Comparison of ENCODE assay signal across 1 cellular context in the genomic region with DNA sequence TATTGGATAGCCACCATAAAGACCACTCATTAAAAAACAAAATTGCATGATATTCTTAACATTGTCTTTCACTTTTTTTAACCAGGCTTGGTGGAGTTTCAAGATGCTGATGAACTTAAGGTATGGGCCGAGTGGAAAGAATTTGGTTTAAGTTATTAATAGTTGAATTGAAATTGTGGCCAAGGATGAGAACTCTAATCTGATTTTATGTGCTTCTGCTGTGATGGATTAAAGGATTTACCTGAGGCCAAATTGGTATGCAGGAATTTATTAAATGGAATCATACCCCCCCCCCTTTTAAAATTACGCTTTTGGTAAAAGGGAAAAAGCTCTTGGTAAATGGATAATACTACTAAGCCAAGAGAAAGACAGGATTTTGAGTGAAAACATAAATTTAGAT.
TF ChIP-seq lines count a peak whose summit lies in the region.

No MANE protein-coding gene starts in this region.

TF ChIP-seq in GM23338, 12 proteins besides CTCF, POLR2A, EP300 and RAD21 (continued from another document):
- TF ChIP-seq, protein P1, sequence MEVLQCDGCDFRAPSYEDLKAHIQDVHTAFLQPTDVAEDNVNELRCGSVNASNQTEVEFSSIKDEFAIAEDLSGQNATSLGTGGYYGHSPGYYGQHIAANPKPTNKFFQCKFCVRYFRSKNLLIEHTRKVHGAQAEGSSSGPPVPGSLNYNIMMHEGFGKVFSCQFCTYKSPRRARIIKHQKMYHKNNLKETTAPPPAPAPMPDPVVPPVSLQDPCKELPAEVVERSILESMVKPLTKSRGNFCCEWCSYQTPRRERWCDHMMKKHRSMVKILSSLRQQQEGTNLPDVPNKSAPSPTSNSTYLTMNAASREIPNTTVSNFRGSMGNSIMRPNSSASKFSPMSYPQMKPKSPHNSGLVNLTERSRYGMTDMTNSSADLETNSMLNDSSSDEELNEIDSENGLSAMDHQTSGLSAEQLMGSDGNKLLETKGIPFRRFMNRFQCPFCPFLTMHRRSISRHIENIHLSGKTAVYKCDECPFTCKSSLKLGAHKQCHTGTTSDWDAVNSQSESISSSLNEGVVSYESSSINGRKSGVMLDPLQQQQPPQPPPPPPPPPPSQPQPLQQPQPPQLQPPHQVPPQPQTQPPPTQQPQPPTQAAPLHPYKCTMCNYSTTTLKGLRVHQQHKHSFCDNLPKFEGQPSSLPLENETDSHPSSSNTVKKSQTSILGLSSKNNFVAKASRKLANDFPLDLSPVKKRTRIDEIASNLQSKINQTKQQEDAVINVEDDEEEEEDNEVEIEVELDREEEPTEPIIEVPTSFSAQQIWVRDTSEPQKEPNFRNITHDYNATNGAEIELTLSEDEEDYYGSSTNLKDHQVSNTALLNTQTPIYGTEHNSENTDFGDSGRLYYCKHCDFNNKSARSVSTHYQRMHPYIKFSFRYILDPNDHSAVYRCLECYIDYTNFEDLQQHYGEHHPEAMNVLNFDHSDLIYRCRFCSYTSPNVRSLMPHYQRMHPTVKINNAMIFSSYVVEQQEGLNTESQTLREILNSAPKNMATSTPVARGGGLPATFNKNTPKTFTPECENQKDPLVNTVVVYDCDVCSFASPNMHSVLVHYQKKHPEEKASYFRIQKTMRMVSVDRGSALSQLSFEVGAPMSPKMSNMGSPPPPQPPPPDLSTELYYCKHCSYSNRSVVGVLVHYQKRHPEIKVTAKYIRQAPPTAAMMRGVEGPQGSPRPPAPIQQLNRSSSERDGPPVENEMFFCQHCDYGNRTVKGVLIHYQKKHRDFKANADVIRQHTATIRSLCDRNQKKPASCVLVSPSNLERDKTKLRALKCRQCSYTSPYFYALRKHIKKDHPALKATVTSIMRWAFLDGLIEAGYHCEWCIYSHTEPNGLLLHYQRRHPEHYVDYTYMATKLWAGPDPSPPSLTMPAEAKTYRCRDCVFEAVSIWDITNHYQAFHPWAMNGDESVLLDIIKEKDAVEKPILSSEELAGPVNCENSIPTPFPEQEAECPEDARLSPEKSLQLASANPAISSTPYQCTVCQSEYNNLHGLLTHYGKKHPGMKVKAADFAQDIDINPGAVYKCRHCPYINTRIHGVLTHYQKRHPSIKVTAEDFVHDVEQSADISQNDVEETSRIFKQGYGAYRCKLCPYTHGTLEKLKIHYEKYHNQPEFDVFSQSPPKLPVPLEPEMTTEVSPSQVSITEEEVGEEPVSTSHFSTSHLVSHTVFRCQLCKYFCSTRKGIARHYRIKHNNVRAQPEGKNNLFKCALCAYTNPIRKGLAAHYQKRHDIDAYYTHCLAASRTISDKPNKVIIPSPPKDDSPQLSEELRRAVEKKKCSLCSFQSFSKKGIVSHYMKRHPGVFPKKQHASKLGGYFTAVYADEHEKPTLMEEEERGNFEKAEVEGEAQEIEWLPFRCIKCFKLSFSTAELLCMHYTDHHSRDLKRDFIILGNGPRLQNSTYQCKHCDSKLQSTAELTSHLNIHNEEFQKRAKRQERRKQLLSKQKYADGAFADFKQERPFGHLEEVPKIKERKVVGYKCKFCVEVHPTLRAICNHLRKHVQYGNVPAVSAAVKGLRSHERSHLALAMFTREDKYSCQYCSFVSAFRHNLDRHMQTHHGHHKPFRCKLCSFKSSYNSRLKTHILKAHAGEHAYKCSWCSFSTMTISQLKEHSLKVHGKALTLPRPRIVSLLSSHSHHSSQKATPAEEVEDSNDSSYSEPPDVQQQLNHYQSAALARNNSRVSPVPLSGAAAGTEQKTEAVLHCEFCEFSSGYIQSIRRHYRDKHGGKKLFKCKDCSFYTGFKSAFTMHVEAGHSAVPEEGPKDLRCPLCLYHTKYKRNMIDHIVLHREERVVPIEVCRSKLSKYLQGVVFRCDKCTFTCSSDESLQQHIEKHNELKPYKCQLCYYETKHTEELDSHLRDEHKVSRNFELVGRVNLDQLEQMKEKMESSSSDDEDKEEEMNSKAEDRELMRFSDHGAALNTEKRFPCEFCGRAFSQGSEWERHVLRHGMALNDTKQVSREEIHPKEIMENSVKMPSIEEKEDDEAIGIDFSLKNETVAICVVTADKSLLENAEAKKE (CRISPR knock-in tag; IDR thresholded peaks at IDR 0.05), result no peak
- TF ChIP-seq NANOG (IDR thresholded peaks at IDR 0.05; ENCODE audit: borderline replicate concordance), result no peak
TF ChIP-seq in GM23338: peak in this region for 0.
